ENCODE assay signal across 1 cellular context in the genomic region with DNA sequence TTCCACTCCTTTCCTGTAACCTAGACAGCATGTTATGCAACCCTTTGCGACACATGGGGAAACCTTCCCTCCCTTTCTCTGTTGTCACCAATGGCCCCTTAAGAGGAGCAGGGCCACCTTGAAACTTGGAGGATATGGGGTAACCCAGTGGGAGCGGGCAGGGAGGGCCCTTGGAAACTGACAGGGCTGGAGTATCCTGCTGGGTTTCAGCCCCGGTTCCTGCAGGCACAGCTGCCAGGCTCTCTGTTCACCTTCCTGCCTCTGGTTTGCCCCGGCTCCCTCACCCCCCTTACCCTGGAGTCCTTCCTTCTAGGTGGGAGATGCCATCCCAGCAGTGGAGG.
TF ChIP-seq lines count a peak whose summit lies in the region.

No MANE protein-coding gene starts in this region.

TF ChIP-seq in endothelial cell of umbilical vein, 7 proteins besides CTCF, POLR2A, EP300 and RAD21:
- TF ChIP-seq, protein P1, sequence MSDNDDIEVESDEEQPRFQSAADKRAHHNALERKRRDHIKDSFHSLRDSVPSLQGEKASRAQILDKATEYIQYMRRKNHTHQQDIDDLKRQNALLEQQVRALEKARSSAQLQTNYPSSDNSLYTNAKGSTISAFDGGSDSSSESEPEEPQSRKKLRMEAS (IDR thresholded peaks at IDR 0.05; ENCODE audit: insufficient read depth, insufficient read length), result no peak
- no peak for TF ChIP-seq MYC (IDR thresholded peaks at IDR 0.05; ENCODE audit: low read depth, low read length)
- TF ChIP-seq FOS (IDR thresholded peaks at IDR 0.05; ENCODE audit: borderline replicate concordance, insufficient read depth, low read length), result no peak
- TF ChIP-seq JUN (IDR thresholded peaks at IDR 0.05; ENCODE audit: borderline replicate concordance, insufficient read depth, insufficient read length, low read depth), result no peak
- no peak for TF ChIP-seq GATA2 (IDR thresholded peaks at IDR 0.05; ENCODE audit: insufficient read depth, insufficient read length, low read depth, low read length)
- no peak for TF ChIP-seq EZH2 (IDR thresholded peaks at IDR 0.05; ENCODE audit: borderline replicate concordance, low read depth, low read length, severe bottlenecking)
- no peak for TF ChIP-seq POLR2AphosphoS5 (IDR thresholded peaks at IDR 0.05; ENCODE audit: insufficient read depth, low read depth, low read length)
